In the genomic region with DNA sequence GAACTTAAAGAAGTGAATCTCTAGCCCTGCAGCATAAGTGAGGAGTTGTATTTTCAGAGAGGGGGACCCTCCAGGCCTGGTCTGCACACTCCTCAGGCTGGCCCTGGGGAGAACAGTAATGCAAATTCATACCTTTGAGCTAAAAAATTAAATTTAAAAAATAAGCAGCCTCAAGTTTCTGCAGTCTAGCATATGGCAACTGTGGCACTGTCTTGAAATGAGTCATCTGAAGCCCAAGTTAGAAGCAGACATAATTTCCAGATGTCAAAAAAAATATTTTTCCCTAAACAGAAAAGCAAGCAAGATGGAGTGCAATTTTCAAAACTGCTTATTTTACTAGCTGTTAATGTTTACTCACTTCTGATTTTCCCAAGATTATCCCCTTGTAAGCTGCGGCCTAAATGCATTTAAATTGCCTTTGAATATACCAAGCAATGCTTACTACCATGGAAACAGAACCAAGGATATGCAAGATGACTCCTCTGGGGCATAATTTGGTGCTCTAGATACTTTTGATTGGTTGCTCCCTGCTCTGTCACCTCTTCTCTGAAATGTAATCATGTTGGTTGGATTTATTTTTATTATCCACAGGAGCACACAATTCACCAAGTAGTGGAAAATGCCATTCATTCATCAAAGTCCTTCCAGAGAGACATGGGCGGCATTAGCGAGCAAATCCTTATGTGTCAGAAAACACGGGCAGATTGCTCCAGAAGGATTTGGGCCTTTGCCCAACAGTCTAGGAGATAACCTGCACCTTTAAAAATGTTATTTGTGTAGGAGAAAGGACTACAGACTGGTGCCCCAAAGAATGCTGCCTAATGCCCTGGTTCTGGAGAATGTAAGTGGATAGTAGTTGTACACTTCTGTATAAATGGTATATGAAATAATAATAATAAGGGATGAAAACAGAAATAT, we compare ENCODE assay signal across 13 cellular contexts. TPM values are rescaled to one million over a fixed set of nuclear protein-coding genes. Genes with fewer than 3 reads are reported as not detected.
DNase-seq lines count a peak whose midpoint lies in the region; ATAC-seq and TF ChIP-seq lines count a peak whose summit lies in the region.
"Had no signal": no experiment of that assay in that cellular context is flagged by ENCODE, and none has a peak within 500 bp of the region (broad histone marks: within the 10 kb centered on the region; RNA-seq: fewer than 3 reads in every experiment).

No MANE protein-coding gene starts in this region.

- H3K27ac ChIP-seq in dorsolateral prefrontal cortex (peak overlapping the region in 54 of 59 donors; percentile 3 to 87 (median 64)), H9 (ENCODE audit: insufficient read length, low read depth, low read length) (no peak overlapping the region)
- H3K27ac ChIP-seq: sigmoid colon had no signal

- peak in 1 of 10 donors; percentile 49 for DNase-seq in dorsolateral prefrontal cortex
- DNase-seq in occipital lobe (lab: John Stamatoyannopoulos, UW) = no peak
- no peak for DNase-seq in H9
- no peak for DNase-seq in HuH-7.5 (ENCODE audit: low spot score)
- DNase-seq in hepatic stellate cell (ENCODE audit: low spot score) = no peak
- DNase-seq: activated naive CD4-positive, alpha-beta T cell treated with Interleukin-2 at 50 U/mL for 16 hours; Right ventricle myocardium superior; sigmoid colon had no signal

- H2AK5ac ChIP-seq in H9 (ENCODE audit: insufficient read length, low read length) = no peak overlapping the region

- no peak overlapping the region for H3K18ac ChIP-seq in H9 (ENCODE audit: insufficient read length, low read depth, low read length)

- H2BK5ac ChIP-seq in H9 (ENCODE audit: insufficient read length, low read length) = no peak overlapping the region

- H4K20me1 ChIP-seq in Loucy (ENCODE audit: insufficient read depth, low read length, poor library complexity, severe bottlenecking) (no peaks in the 10 kb centered on the region), H9 (ENCODE audit: control insufficient read depth, insufficient read depth, insufficient read length) (no peaks in the 10 kb centered on the region)

- no peak overlapping the region for H4K5ac ChIP-seq in H9 (ENCODE audit: insufficient read length, low read depth, low read length)

- H3K23me2 ChIP-seq in H9 (ENCODE audit: insufficient read length, low read depth, low read length, poor library complexity, severe bottlenecking) = no peaks in the 10 kb centered on the region

- no peak overlapping the region for H3K4me2 ChIP-seq in Loucy (ENCODE audit: low read depth, low read length, poor library complexity, severe bottlenecking)
- no peak overlapping the region for H3K4me2 ChIP-seq in H9 (ENCODE audit: insufficient read depth, insufficient read length, low read length)

- no peak overlapping the region for H2BK120ac ChIP-seq in H9 (ENCODE audit: low read depth, low read length, poor library complexity, severe bottlenecking)

- no peaks in the 10 kb centered on the region for H3K79me2 ChIP-seq in Loucy (ENCODE audit: insufficient read depth, low read length)
- H3K79me2 ChIP-seq in H9 (ENCODE audit: insufficient read depth, low read length) = no peaks in the 10 kb centered on the region

- H3K27me3 ChIP-seq in Loucy (ENCODE audit: insufficient read depth, low read length, poor library complexity, severe bottlenecking) (no peaks in the 10 kb centered on the region), dorsolateral prefrontal cortex (no peaks in the 10 kb centered on the region), H9 (ENCODE audit: insufficient read depth, low read length) (no peaks in the 10 kb centered on the region)
- H3K27me3 ChIP-seq: sigmoid colon had no signal

- H3K9ac ChIP-seq in Loucy (ENCODE audit: low read depth, low read length, poor library complexity, severe bottlenecking) (no peak overlapping the region), H9 (ENCODE audit: extremely low read depth, insufficient read length, low read length) (no peak overlapping the region)

- H3K27ac Mint-ChIP-seq in H9 = no peak overlapping the region
- H3K27ac Mint-ChIP-seq: nephron had no signal

- H3K4me1 ChIP-seq in Loucy (ENCODE audit: insufficient read depth, low read length, poor library complexity, severe bottlenecking) = peaks cover 4% of the 10 kb centered on the region
- H3K4me1 ChIP-seq in H9 (ENCODE audit: insufficient read depth, low read length) = no peaks in the 10 kb centered on the region

- H4K91ac ChIP-seq in H9 (ENCODE audit: insufficient read length, low read depth, low read length) = no peak overlapping the region

- no peaks in the 10 kb centered on the region for H3K79me1 ChIP-seq in H9 (ENCODE audit: insufficient read depth, low read depth, low read length, poor library complexity, severe bottlenecking)

- H3T11ph ChIP-seq in H9 (ENCODE audit: low read length) = no peak overlapping the region

- H3K9me2 ChIP-seq in Loucy (replicated peaks; ENCODE audit: low read depth, low read length) = no peaks in the 10 kb centered on the region

- H2BK15ac ChIP-seq in H9 (ENCODE audit: low read depth, low read length) = no peak overlapping the region

- ATAC-seq in GM18498 (IDR thresholded peaks at IDR 0.05; ENCODE audit: unreplicated experiment) = peak; percentile 62
- ATAC-seq in GM21529 (IDR thresholded peaks at IDR 0.05; ENCODE audit: unreplicated experiment) = peak; percentile 67

- intact Hi-C loops in dorsolateral prefrontal cortex (cut with DNase I) = loop anchor here (5.0 to 10.0 kb wide), 2 partner anchors 55 to 57 kb away; a partner anchor contains a TSS

- H2AFZ ChIP-seq in Loucy (ENCODE audit: low read length) = peak overlapping the region; percentile 64
- no peak overlapping the region for H2AFZ ChIP-seq in H9 (ENCODE audit: low read length)

- no peak overlapping the region for H4K8ac ChIP-seq in H9 (replicated peaks; ENCODE audit: insufficient read length, low read depth, low read length)

- no peaks in the 10 kb centered on the region; a peak in 1 of 5 replicates for H3K9me3 Mint-ChIP-seq in H9
- H3K9me3 Mint-ChIP-seq: central memory CD8-positive, alpha-beta T cell; nephron had no signal

- no CpG with 5 or more reads among the region's 4 CpGs for WGBS in H9 (ENCODE audit: extremely low coverage, insufficient read length, low lambda C conversion rate)

- H3K14ac ChIP-seq in H9 (ENCODE audit: insufficient read depth, low read length) = no peak overlapping the region

- H3K36me3 ChIP-seq in Loucy (ENCODE audit: insufficient read depth, low read length) = no peaks in the 10 kb centered on the region
- H3K36me3 ChIP-seq: sigmoid colon had no signal

- no peak overlapping the region for H2BK12ac ChIP-seq in H9 (ENCODE audit: insufficient read length, low read depth, low read length)

- H3F3A ChIP-seq in Loucy (ENCODE audit: low read depth) = no peaks in the 10 kb centered on the region

- no peaks in the 10 kb centered on the region for H3K27me3 Mint-ChIP-seq in H9 (ENCODE audit: low read depth)

- H3K4me3 ChIP-seq in Loucy (ENCODE audit: low read length, poor library complexity, severe bottlenecking) = no peak overlapping the region
- H3K4me3 ChIP-seq in dorsolateral prefrontal cortex = no peak overlapping the region
- H3K4me3 ChIP-seq: sigmoid colon had no signal

- H3K4ac ChIP-seq in H9 (ENCODE audit: low read depth, low read length) = no peak overlapping the region

- H3K4me1 Mint-ChIP-seq in H9 = peaks cover 0 to 6% of the 10 kb centered on the region in 2 experiments; a peak in 2 of 4 replicates
- H3K4me1 Mint-ChIP-seq: central memory CD8-positive, alpha-beta T cell; nephron had no signal

- H3K9me3 ChIP-seq in Loucy (ENCODE audit: insufficient read depth, low read depth, low read length) = no peaks in the 10 kb centered on the region
- H3K9me3 ChIP-seq in H9 (ENCODE audit: control insufficient read depth, low read depth, low read length) = no peaks in the 10 kb centered on the region
- H3K9me3 ChIP-seq: sigmoid colon had no signal

- no peak overlapping the region for H3K23ac ChIP-seq in H9 (ENCODE audit: insufficient read length, low read depth, low read length)

- TF ChIP-seq CTCF in Loucy (conservative IDR thresholded peaks at IDR 0.05; ENCODE audit: low read length) (no peak), dorsolateral prefrontal cortex (IDR thresholded peaks at IDR 0.05 in 54 of 56, conservative IDR thresholded peaks at IDR 0.05 in 2 of 56; ENCODE audit: low read depth in 1 of 56, partially characterized antibody in 56 of 56) (no peak), H9 (conservative IDR thresholded peaks at IDR 0.05) (no peak)

- no peak overlapping the region for H2BK20ac ChIP-seq in H9 (ENCODE audit: low read depth, low read length, poor library complexity, severe bottlenecking)

- H3K36me3 Mint-ChIP-seq in H9 (ENCODE audit: insufficient read depth in 1 of 3, low read depth in 3 of 3) = no peaks in the 10 kb centered on the region

- H3K56ac ChIP-seq in H9 (ENCODE audit: insufficient read length, low read depth, low read length) = no peak overlapping the region

- no peak overlapping the region for H3K4me3 Mint-ChIP-seq in H9
- H3K4me3 Mint-ChIP-seq: central memory CD8-positive, alpha-beta T cell; nephron had no signal

RNA-seq across cellular contexts. Expression of a gene that starts 25.0 kb away (rescaled TPM):
- total RNA-seq in dorsolateral prefrontal cortex (10 to 100 TPM; 37.5 to 72.7 (median 57.7) TPM), occipital lobe (47.4 TPM), H9 (2021) (25.2 and 27.7 TPM in 2 replicates)

RNA-seq across cellular contexts. Expression of a gene that starts 58.8 kb away (rescaled TPM):
- 100 to 1,000 TPM in 91 of 120 experiments, 10 to 100 TPM in 29; 67.6 to 145 (median 112) TPM for total RNA-seq in dorsolateral prefrontal cortex
- total RNA-seq in occipital lobe = 90.0 TPM
- 41.7 and 49.2 TPM in 2 replicates for total RNA-seq in H9 (2021)
